ENCODE assay signal across 8 cellular contexts in the genomic region with DNA sequence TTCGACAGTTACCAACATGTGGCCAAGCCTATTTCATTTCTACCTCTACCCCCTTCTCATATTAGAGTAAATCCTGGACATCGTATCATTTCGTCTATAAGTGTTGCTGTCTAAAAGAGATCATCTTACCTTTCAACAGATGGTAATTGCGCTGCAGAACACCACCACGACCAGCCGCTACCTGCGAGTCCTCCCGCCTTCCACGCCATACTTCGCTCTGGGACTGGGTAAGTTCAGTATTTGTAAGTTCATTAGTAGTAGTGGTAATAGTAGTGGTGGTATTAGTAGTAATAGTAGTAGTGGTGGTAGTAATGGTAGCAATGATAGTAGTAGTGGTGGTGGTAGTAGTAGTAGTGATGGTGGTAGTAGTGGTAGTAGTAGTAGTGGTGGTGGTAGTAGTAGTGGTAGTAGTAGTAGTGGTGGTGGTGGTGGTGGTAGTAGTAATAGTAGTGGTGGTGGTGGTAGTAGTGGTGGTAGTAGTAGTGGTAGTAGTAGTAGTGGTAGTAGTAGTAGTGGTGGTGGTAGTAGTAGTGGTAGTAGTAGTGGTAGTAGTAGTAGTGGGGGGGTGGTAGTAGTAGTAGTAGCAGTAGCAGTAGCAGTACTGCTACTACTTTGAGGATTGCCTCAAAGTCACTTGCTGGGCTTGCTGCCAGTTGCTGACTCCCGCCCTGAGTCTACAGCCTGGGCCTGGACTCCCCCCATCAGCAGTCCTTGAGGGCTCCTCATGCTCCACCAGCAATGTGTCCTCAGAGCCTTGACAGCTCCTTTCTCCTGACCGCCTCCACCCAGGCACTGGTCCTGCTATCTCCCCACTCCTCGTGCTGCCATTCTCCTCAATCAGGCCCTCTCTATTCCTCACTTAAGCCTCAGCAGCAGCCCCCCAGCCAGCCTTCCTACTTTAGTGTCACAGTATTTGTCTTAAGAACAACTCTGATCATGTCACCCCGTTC. TPM values are rescaled to one million over a fixed set of nuclear protein-coding genes. Genes with fewer than 3 reads are reported as not detected.
DNase-seq lines count a peak whose midpoint lies in the region; TF ChIP-seq lines count a peak whose summit lies in the region.

No MANE protein-coding gene starts in this region.

- DNase-seq in H7 (peak; percentile 62), T follicular helper cell (ENCODE audit: low read depth) (peak; percentile 44), fibroblast of mammary gland (ENCODE audit: low read depth) (peak; percentile 40), NCI-H1092 (lab: John Stamatoyannopoulos, UW) (no peak), SIG-M5 (lab: John Stamatoyannopoulos, UW) (no peak), GF-D8 (lab: John Stamatoyannopoulos, UW) (no peak), kidney glomerular epithelial cell (lab: John Stamatoyannopoulos, UW) (no peak)
- DNase-seq in stimulated activated CD8-positive, alpha-beta memory T cell treated with anti-CD3 and anti-CD28 coated beads, Interleukin-4, amount 100 ng/mL, for 48 hours, result peak; percentile 28

- no peaks in the 10 kb centered on the region for H3K27me3 ChIP-seq in H7 (ENCODE audit: control insufficient read depth, insufficient read depth, low read length)

- no peaks in the 10 kb centered on the region for H3K36me3 ChIP-seq in H7 (replicated peaks; ENCODE audit: control insufficient read depth, insufficient read depth, low read length)

- TF ChIP-seq CTCF in fibroblast of mammary gland (conservative IDR thresholded peaks at IDR 0.05; ENCODE audit: control insufficient read depth, insufficient read depth, low read depth, low read length), result no peak

- H3K4me3 ChIP-seq in H7 (ENCODE audit: insufficient read depth, low read depth, low read length) (no peak overlapping the region), fibroblast of mammary gland (ENCODE audit: control insufficient read depth, low read depth, low read length) (no peak overlapping the region)

RNA-seq across cellular contexts. Expression of gene DLEC1, which starts 45.3 kb away (rescaled TPM):
- total RNA-seq in H7 (2014; rRNA removed; shearing (Covaris generic)), result 0.33 and 1.3 TPM in 2 replicates

RNA-seq across cellular contexts. Expression of gene ACAA1, which starts 52.6 kb away (rescaled TPM):
- 12.8 and 15.7 TPM in 2 replicates for total RNA-seq in H7 (2014; rRNA removed; shearing (Covaris generic))

RNA-seq across cellular contexts. Expression of gene MYD88, which starts 54.2 kb away (rescaled TPM):
- 1.8 and 3.4 TPM in 2 replicates for total RNA-seq in H7 (2014; rRNA removed; shearing (Covaris generic))

RNA-seq across cellular contexts. Expression of gene PLCD1, which starts 54.9 kb away (rescaled TPM):
- 22.2 and 22.3 TPM in 2 replicates for total RNA-seq in H7 (2014; rRNA removed; shearing (Covaris generic))

Comparison
In these comparisons a context has a peak if more than half of its experiments do, and no peak if none do; other contexts are left out.
1. DNase-seq: peak in H7 (single experiment), T follicular helper cell (single experiment), fibroblast of mammary gland (single experiment) and stimulated activated CD8-positive, alpha-beta memory T cell treated with anti-CD3 and anti-CD28 coated beads, Interleukin-4, amount 100 ng/mL, for 48 hours (single experiment); none in NCI-H1092 (single experiment), SIG-M5 (single experiment), GF-D8 (single experiment) and kidney glomerular epithelial cell (single experiment).